In the genomic region with DNA sequence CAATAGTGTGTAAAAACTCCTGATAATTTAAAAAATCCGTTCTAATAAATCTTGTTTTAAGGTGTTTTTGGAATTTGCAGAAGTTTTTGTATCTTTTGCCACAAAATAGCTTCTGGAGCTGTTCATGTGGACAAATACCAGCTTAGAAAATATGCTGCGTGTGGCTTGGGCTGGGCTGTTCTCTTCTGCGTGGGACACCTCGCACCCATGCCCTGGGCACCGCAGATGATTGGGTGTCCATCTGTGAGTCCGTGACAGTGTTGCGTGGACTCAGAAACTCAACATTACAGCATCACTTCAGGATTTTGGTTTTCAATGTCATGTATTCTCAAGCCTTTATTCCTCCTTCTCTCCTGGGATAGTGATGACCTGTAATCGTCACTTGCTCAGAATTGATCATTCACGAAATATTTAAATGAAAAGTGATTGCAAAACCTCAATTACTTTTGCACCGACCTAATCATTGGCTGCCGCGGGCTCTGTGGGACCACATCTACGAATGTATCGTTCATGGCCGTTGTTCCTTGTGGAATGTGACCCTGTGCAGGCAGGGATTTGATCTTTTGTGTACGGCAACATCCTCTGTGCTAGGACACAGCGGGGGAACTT, we compare ENCODE assay signal across 20 cellular contexts.
A peak's percentile ranks its signal among the peaks of the same experiment; 100 is the strongest.
DNase-seq lines count a peak whose midpoint lies in the region; ATAC-seq, FAIRE-seq and TF ChIP-seq lines count a peak whose summit lies in the region.
"Had no signal": no experiment of that assay in that cellular context is flagged by ENCODE, and none has a peak within 500 bp of the region (broad histone marks: within the 10 kb centered on the region; RNA-seq: fewer than 3 reads in every experiment).

No MANE protein-coding gene starts in this region.

- in situ Hi-C loops in transverse colon (cut with MboI; ENCODE audit: low pct_ligation_motif_present in 1 of 4, low pct_unique_long_range_greater_than_20kb in 1 of 4, low sequenced_read_pairs in 3 of 4), result loop anchor here in 1 of 4 donors (25.0 kb wide), 1 partner anchor 212 kb away; the partner anchor contains the start of gene FOXF1

- peak overlapping the region; percentile 76; the same call in 1 of the 2 replicates for H2BK15ac ChIP-seq in H1 (ENCODE audit: low read length)

- H4K91ac ChIP-seq in H1 (replicated peaks; ENCODE audit: insufficient read length, low read length), result peak overlapping the region; percentile 63

- H3K27me3 ChIP-seq in H1 (replicated peaks in 1 of 4; ENCODE audit: control insufficient read depth in 3 of 4, extremely low read depth in 1 of 4, insufficient read depth in 3 of 4, low read length in 3 of 4) (peaks cover 0 to 7% (median 2%) of the 10 kb centered on the region in 4 experiments; a peak in 2 of 7 replicates), muscle layer of colon (ENCODE audit: control insufficient read depth in 1 of 2, insufficient read depth in 2 of 2, low read length in 2 of 2) (no peaks in the 10 kb centered on the region), transverse colon (peaks cover 25% of the 10 kb centered on the region)

- TF ChIP-seq POLR2A in H1 (IDR thresholded peaks at IDR 0.05; ENCODE audit: control extremely low read depth in 1 of 2, low read depth in 2 of 2, low read length in 2 of 2) (no peak), transverse colon (IDR thresholded peaks at IDR 0.05) (no peak)

- TF ChIP-seq CTCF in H1 (IDR thresholded peaks at IDR 0.05; ENCODE audit: control extremely low read depth in 1 of 3, insufficient read depth in 1 of 3, low read depth in 1 of 3, low read length in 3 of 3) (no peak), transverse colon (IDR thresholded peaks at IDR 0.05) (no peak)

- no peaks in the 10 kb centered on the region for H3K79me2 ChIP-seq in H1 (ENCODE audit: control insufficient read depth in 1 of 2, insufficient read depth in 2 of 2, low read length in 2 of 2)

- H4K8ac ChIP-seq in H1 (ENCODE audit: extremely low read depth, insufficient read depth, low read length), result no peak overlapping the region

- no peak overlapping the region for H3K14ac ChIP-seq in H1 (ENCODE audit: insufficient read length)

- H3K27ac ChIP-seq in H1 (ENCODE audit: low read depth, low read length), result no peak overlapping the region
- peak overlapping the region; percentile 81 for H3K27ac ChIP-seq in muscle layer of colon (ENCODE audit: low read depth, low read length)
- peak overlapping the region; percentile 89 to 95 (median 92) for H3K27ac ChIP-seq in transverse colon
- H3K27ac ChIP-seq: GM23248, SK-N-MC had no signal

- H2BK120ac ChIP-seq in H1 (replicated peaks; ENCODE audit: low read depth, low read length), result no peak overlapping the region

- no peak overlapping the region for H2BK5ac ChIP-seq in H1 (ENCODE audit: low read depth, low read length)

- CTCF ChIA-PET in H1 (lab: Charles Lee; ENCODE audit: partially characterized antibody), result interaction anchor here (0.6 to 1.5 kb wide), 7 partner anchors 9 to 338 kb away, joined by 3 to 5 read pairs (median 4); no protein-coding TSS in a partner anchor

- DNase-seq in NCI-H82 (lab: John Stamatoyannopoulos, UW) (peak; percentile 61), H1 (ENCODE audit: low read depth in 1 of 2, low spot score in 2 of 2) (no peak), transverse colon (no peak), NCI-H128 (lab: John Stamatoyannopoulos, UW; ENCODE audit: unreplicated experiment) (no peak)
- DNase-seq: ACHN; AML-193; CD4-positive, CD25-positive, alpha-beta regulatory T cell; COR-L47; DMS 273 treated with DMSO at 0.1 percent for 48 hours; NCI-H146; NCI-H2081 had no signal

- no peak overlapping the region for H3K56ac ChIP-seq in H1 (replicated peaks; ENCODE audit: insufficient read length, low read depth, low read length)

- H3K9ac ChIP-seq in H1 (replicated peaks in 1 of 4; ENCODE audit: extremely low read depth in 1 of 4, low read depth in 3 of 4, low read length in 3 of 4) (no peak overlapping the region), muscle layer of colon (ENCODE audit: low read length) (no peak overlapping the region)
- H3K9ac ChIP-seq: GM23248 had no signal

- H3K4me2 ChIP-seq in H1 (ENCODE audit: insufficient read depth in 1 of 2, low read depth in 2 of 2, low read length in 2 of 2), result no peak overlapping the region

- no peaks in the 10 kb centered on the region for H4K20me1 ChIP-seq in H1 (replicated peaks in 1 of 2; ENCODE audit: control insufficient read depth in 1 of 2, insufficient read depth in 2 of 2, low read length in 2 of 2)

- peaks cover 0 to 8% (median 5%) of the 10 kb centered on the region in 4 experiments; a peak in 6 of 7 replicates for H3K4me1 ChIP-seq in H1 (replicated peaks in 1 of 4; ENCODE audit: control insufficient read depth in 3 of 4, insufficient read depth in 4 of 4, low read length in 3 of 4)
- H3K4me1 ChIP-seq in muscle layer of colon (ENCODE audit: insufficient read depth, low read length), result peaks cover 66% of the 10 kb centered on the region
- H3K4me1 ChIP-seq in transverse colon, result peaks cover 6 to 26% (median 13%) of the 10 kb centered on the region in 4 donors

- TF ChIP-seq RAD21 in H1 (IDR thresholded peaks at IDR 0.05 in 1 of 2, conservative IDR thresholded peaks at IDR 0.05 in 1 of 2; ENCODE audit: low read depth in 2 of 2, low read length in 2 of 2), result no peak

- peak overlapping the region; percentile 76 for H2BK12ac ChIP-seq in H1 (ENCODE audit: low read depth, low read length)

- H3K18ac ChIP-seq in H1 (ENCODE audit: extremely low read depth, low read length), result no peak overlapping the region

- no peak overlapping the region for H4K5ac ChIP-seq in H1 (ENCODE audit: insufficient read length, low read depth, low read length)

- H3K23me2 ChIP-seq in H1 (ENCODE audit: low read depth, low read length), result no peaks in the 10 kb centered on the region; the same call in 1 of the 2 replicates

- POLR2A ChIA-PET in H1 (lab: Charles Lee; ENCODE audit: partially characterized antibody), result interaction anchor here (0.7 to 0.9 kb wide), 3 partner anchors 10 to 254 kb away, joined by 3 to 5 read pairs (median 4); no protein-coding TSS in a partner anchor

- ATAC-seq in HG02973 (IDR thresholded peaks at IDR 0.05; ENCODE audit: unreplicated experiment) (no peak), GM18517 (IDR thresholded peaks at IDR 0.05; ENCODE audit: unreplicated experiment) (no peak), HG02885 (IDR thresholded peaks at IDR 0.05; ENCODE audit: poor library complexity, unreplicated experiment) (no peak)
- ATAC-seq: Right ventricle myocardium inferior had no signal

- 93% methylated on average over 17 of the region's 17 CpGs; no CpG with 5 or more reads in 1 of the 2 experiments for WGBS in H1 (ENCODE audit: extremely low coverage in 1 of 2, insufficient coverage in 1 of 2, insufficient read length in 1 of 2, insufficient replicate concordance in 2 of 2, low coverage in 1 of 2, low lambda C conversion rate in 2 of 2, missing lambda C conversion rate in 1 of 2), 2 experiments
- 70 to 73% methylated on average over 17 of the region's 17 CpGs for WGBS in transverse colon (ENCODE audit: low coverage in 1 of 2), 2 donors

- H2AK5ac ChIP-seq in H1 (ENCODE audit: low read depth, low read length), result no peak overlapping the region

- H3K9me3 ChIP-seq in H1 (ENCODE audit: insufficient read depth in 2 of 2, low read depth in 1 of 2, low read length in 1 of 2) (no peaks in the 10 kb centered on the region), muscle layer of colon (ENCODE audit: low read length) (no peaks in the 10 kb centered on the region), transverse colon (no peaks in the 10 kb centered on the region)

- no peak overlapping the region for H3K23ac ChIP-seq in H1 (ENCODE audit: insufficient read length)

- H2BK20ac ChIP-seq in H1 (ENCODE audit: low read length), result peak overlapping the region; percentile 75; the same call in 1 of the 2 replicates

- H3K36me3 ChIP-seq in H1 (ENCODE audit: control insufficient read depth in 2 of 4, insufficient read depth in 4 of 4, low read length in 3 of 4) (no peaks in the 10 kb centered on the region), muscle layer of colon (ENCODE audit: insufficient read depth, low read length) (no peaks in the 10 kb centered on the region), transverse colon (no peaks in the 10 kb centered on the region)

- H3K4ac ChIP-seq in H1 (replicated peaks; ENCODE audit: insufficient read length, low read depth, low read length), result no peak overlapping the region

- no peak for FAIRE-seq in H1 (lab: Jason Lieb, UNC)
- FAIRE-seq: G401.6, RCC 7860 had no signal

- TF ChIP-seq EP300 in H1 (IDR thresholded peaks at IDR 0.05; ENCODE audit: borderline replicate concordance in 1 of 2, low read depth in 2 of 2, low read length in 2 of 2) (no peak), transverse colon (IDR thresholded peaks at IDR 0.05; ENCODE audit: low read depth) (no peak)

- intact Hi-C loops in transverse colon (cut with DNase I; ENCODE audit: low total_unique reads), result loop anchor here (5.0 to 10.0 kb wide), 4 partner anchors 98 to 225 kb away; no protein-coding TSS in a partner anchor

- H3K4me3 ChIP-seq in H1 (ENCODE audit: extremely low read depth in 1 of 4, insufficient read depth in 2 of 4, low read depth in 3 of 4, low read length in 4 of 4), result no peak overlapping the region
- H3K4me3 ChIP-seq in muscle layer of colon (ENCODE audit: low read depth in 1 of 2, low read length in 2 of 2), result no peak overlapping the region
- no peak overlapping the region for H3K4me3 ChIP-seq in transverse colon
- H3K4me3 ChIP-seq: GM23248, SK-N-MC had no signal

- no peaks in the 10 kb centered on the region for H3K79me1 ChIP-seq in H1 (ENCODE audit: low read depth, low read length)

- H2AFZ ChIP-seq in H1 (ENCODE audit: low read length), result no peak overlapping the region
- H2AFZ ChIP-seq: GM23248 had no signal

TF ChIP-seq in H1, 55 proteins besides CTCF, POLR2A, EP300 and RAD21 (continues in another document):
- TF ChIP-seq KDM4A (IDR thresholded peaks at IDR 0.05; ENCODE audit: low read depth, low read length, severe bottlenecking), result no peak
- TF ChIP-seq YY1 (IDR thresholded peaks at IDR 0.05; ENCODE audit: low read depth, low read length), result no peak
- no peak for TF ChIP-seq SIRT6 (IDR thresholded peaks at IDR 0.05; ENCODE audit: low read length)
- no peak for TF ChIP-seq FOSL1 (IDR thresholded peaks at IDR 0.05; ENCODE audit: insufficient read depth, low read depth, low read length)
- TF ChIP-seq TCF12 (IDR thresholded peaks at IDR 0.05; ENCODE audit: low read depth, low read length), result no peak
- TF ChIP-seq USF2 (IDR thresholded peaks at IDR 0.05; ENCODE audit: low read length), result no peak
- no peak for TF ChIP-seq CHD2 (IDR thresholded peaks at IDR 0.05; ENCODE audit: low read length)
- no peak for TF ChIP-seq RFX5 (IDR thresholded peaks at IDR 0.05; ENCODE audit: borderline replicate concordance, low read depth, low read length)
- no peak for TF ChIP-seq TBP (IDR thresholded peaks at IDR 0.05; ENCODE audit: low read depth, low read length)
